Comparison of ENCODE assay signal across 8 cellular contexts in the genomic region with DNA sequence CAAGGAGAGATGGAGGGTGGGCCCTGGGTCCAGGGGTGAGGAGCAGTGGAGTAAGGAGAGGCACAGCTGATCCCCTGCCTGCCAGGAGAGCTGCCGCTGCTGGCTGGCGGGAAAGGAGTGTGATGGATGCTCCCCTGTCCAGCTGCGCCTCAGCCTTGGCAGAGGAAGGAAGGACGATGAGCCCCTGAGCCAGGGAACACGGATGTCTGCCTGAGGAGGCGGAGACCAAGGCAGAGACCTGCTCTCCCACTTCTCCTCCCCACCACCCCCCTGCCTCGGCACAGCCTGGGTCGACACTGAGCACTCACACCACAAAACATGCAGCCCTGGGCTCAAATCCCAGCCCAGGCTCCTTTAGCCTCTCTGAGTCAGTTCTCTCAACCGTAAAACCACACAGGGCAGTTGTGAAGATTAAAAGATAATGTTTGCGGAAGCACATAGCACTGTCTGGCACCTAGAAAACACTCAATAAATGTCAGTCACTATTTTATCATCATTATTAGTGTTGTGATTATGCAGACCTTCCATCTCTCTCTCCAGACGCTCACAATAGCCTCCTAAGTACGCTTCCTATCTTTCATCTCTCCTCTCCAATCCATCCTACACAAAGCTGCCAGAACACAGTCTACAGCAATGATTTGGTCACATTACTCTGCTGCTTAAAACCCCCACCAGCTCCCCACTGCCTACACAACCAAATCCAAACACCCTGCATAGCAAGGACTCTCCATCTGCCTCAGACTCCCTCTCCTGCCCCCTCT. TPM values are rescaled to one million over a fixed set of nuclear protein-coding genes. Genes with fewer than 3 reads are reported as not detected.
DNase-seq lines count a peak whose midpoint lies in the region; ATAC-seq and TF ChIP-seq lines count a peak whose summit lies in the region.

No MANE protein-coding gene starts in this region.

- no peak for TF ChIP-seq CTCF in CD4-positive, alpha-beta T cell (IDR thresholded peaks at IDR 0.05)

- intact Hi-C loops in CD4-positive, alpha-beta T cell (cut with DNase I, micrococcal nuclease) = no loop called here
- intact Hi-C loops in left cardiac atrium (cut with DNase I) = no loop called here

- CTCF ChIA-PET in CD4-positive, alpha-beta T cell (lab: Charles Lee) = no interaction called here

- no peak for DNase-seq in CD4-positive, alpha-beta T cell
- DNase-seq in HT1080 (ENCODE audit: low read depth) (peak; percentile 55), T-helper 17 cell (no peak), left cardiac atrium (no peak)
- no peak for DNase-seq in stimulated activated naive CD8-positive, alpha-beta T cell treated with anti-CD3 and anti-CD28 coated beads, Interleukin-15, amount 100 ng/mL, for 72 hours

- ATAC-seq in CD4-positive, alpha-beta T cell (ENCODE audit: poor library complexity) = peak; percentile 41
- ATAC-seq in GM19043 (IDR thresholded peaks at IDR 0.05; ENCODE audit: low read depth, unreplicated experiment) (peak; percentile 57), T-helper 17 cell (peak; percentile 32), left cardiac atrium (peak; percentile 10 to 73), esophagus mucosa (no peak), GM19328 (IDR thresholded peaks at IDR 0.05; ENCODE audit: unreplicated experiment) (no peak)
- ATAC-seq in stimulated activated naive CD8-positive, alpha-beta T cell treated with anti-CD3 and anti-CD28 coated beads, Interleukin-15, amount 100 ng/mL, for 72 hours = peak; percentile 56

- no peak overlapping the region for H3K27ac ChIP-seq in CD4-positive, alpha-beta T cell (ENCODE audit: low read depth, low read length)

- H3K4me3 Mint-ChIP-seq in CD4-positive, alpha-beta T cell = no peak overlapping the region
- peak overlapping the region; percentile 82 for H3K4me3 Mint-ChIP-seq in T-helper 17 cell
- no peak overlapping the region for H3K4me3 Mint-ChIP-seq in stimulated activated naive CD8-positive, alpha-beta T cell treated with anti-CD3 and anti-CD28 coated beads, Interleukin-15, amount 100 ng/mL, for 72 hours

- no peaks in the 10 kb centered on the region for H3K27me3 Mint-ChIP-seq in CD4-positive, alpha-beta T cell
- H3K27me3 Mint-ChIP-seq in T-helper 17 cell = peaks cover 15% of the 10 kb centered on the region
- H3K27me3 Mint-ChIP-seq in stimulated activated naive CD8-positive, alpha-beta T cell treated with anti-CD3 and anti-CD28 coated beads, Interleukin-15, amount 100 ng/mL, for 72 hours = peaks cover 15% of the 10 kb centered on the region

- H3K4me1 Mint-ChIP-seq in CD4-positive, alpha-beta T cell (ENCODE audit: low read depth) = peaks cover 15% of the 10 kb centered on the region
- peaks cover 23% of the 10 kb centered on the region for H3K4me1 Mint-ChIP-seq in T-helper 17 cell
- peaks cover 4% of the 10 kb centered on the region for H3K4me1 Mint-ChIP-seq in stimulated activated naive CD8-positive, alpha-beta T cell treated with anti-CD3 and anti-CD28 coated beads, Interleukin-15, amount 100 ng/mL, for 72 hours

- no peaks in the 10 kb centered on the region for H3K27me3 ChIP-seq in CD4-positive, alpha-beta T cell (ENCODE audit: control insufficient read depth, insufficient read depth, low read length)

- no peaks in the 10 kb centered on the region for H3K9me3 Mint-ChIP-seq in CD4-positive, alpha-beta T cell
- H3K9me3 Mint-ChIP-seq in stimulated activated naive CD8-positive, alpha-beta T cell treated with anti-CD3 and anti-CD28 coated beads, Interleukin-15, amount 100 ng/mL, for 72 hours = no peaks in the 10 kb centered on the region

- POLR2A ChIA-PET in CD4-positive, alpha-beta T cell (lab: Charles Lee) = no interaction called here

- H3K9me3 ChIP-seq in CD4-positive, alpha-beta T cell (ENCODE audit: control insufficient read depth, low read length) = no peaks in the 10 kb centered on the region
- H3K9me3 ChIP-seq in T-helper 17 cell (ENCODE audit: control insufficient read depth, low read length, poor library complexity, severe bottlenecking) = no peaks in the 10 kb centered on the region

- H3K36me3 Mint-ChIP-seq in CD4-positive, alpha-beta T cell (ENCODE audit: low read depth) = no peaks in the 10 kb centered on the region
- H3K36me3 Mint-ChIP-seq in T-helper 17 cell (ENCODE audit: low read depth) = no peaks in the 10 kb centered on the region

- no peak overlapping the region for H3K27ac Mint-ChIP-seq in CD4-positive, alpha-beta T cell
- H3K27ac Mint-ChIP-seq in T-helper 17 cell = peak overlapping the region; percentile 87
- H3K27ac Mint-ChIP-seq in stimulated activated naive CD8-positive, alpha-beta T cell treated with anti-CD3 and anti-CD28 coated beads, Interleukin-15, amount 100 ng/mL, for 72 hours = peak overlapping the region; percentile 7 to 43

RNA-seq across cellular contexts. Expression of a gene that starts 52.2 kb away (rescaled TPM):
- total RNA-seq in CD4-positive, alpha-beta T cell = under 1 TPM in 1 of 2 experiments, not detected in 1; 0.22 TPM
- not detected in 2 replicates for total RNA-seq in HT1080 (2014; rRNA removed; shearing (Covaris generic))
- not detected in 2 replicates for polyA plus RNA-seq in HT1080 (2015; cell fraction: cytosol; rRNA removed)
- 0.07 and 0.10 TPM in 2 replicates for polyA plus RNA-seq in HT1080 (2015; cell fraction: nucleus; rRNA removed)
- total RNA-seq in T-helper 17 cell (not detected), left cardiac atrium (1 to 10 TPM; 1.7 to 2.4 TPM), esophagus mucosa (not detected)

Comparison
In these comparisons a context has a peak if more than half of its experiments do, and no peak if none do; other contexts are left out.
1. ATAC-seq: peak in CD4-positive, alpha-beta T cell (single experiment), GM19043 (single experiment), T-helper 17 cell (single experiment), left cardiac atrium (2 of 2) and stimulated activated naive CD8-positive, alpha-beta T cell treated with anti-CD3 and anti-CD28 coated beads, Interleukin-15, amount 100 ng/mL, for 72 hours (single experiment); none in esophagus mucosa (single experiment) and GM19328 (single experiment).